Comparison of ENCODE assay signal across 11 cellular contexts in the genomic region with DNA sequence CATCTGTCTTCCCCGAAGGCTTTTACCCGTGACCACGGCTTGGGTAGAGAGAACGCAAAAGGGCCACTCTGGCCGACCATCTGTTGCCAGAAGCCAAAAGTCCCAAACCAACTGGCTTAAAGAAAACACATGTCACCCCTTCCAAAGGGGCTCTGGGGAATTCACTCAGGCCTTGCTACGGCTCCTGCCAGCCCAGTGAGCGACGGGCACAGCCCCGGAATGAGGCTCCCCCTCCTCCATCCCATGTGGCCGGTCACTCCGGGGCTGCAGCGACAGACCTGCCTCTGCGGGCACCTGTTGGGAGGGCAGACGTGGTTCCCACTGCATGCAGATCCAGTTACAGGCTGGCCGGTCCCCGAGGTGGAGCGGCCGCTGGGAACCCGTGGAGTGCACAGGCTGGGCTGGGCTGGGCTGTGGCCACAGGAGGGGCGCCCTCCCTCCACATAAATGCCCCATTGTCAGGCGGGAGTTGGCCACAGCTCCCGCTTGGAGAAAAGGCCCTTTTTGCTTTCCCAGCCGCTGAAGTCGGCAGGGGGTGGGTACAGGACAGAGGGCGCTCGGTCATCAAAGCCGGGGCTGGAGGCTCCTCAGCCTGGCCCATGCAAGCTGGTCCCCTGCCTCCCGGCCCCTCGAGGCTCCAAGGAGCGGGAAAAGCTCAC. TPM values are rescaled to one million over a fixed set of nuclear protein-coding genes. Genes with fewer than 3 reads are reported as not detected.
DNase-seq lines count a peak whose midpoint lies in the region; ATAC-seq and TF ChIP-seq lines count a peak whose summit lies in the region.
"Had no signal": no experiment of that assay in that cellular context is flagged by ENCODE, and none has a peak within 500 bp of the region (broad histone marks: within the 10 kb centered on the region; RNA-seq: fewer than 3 reads in every experiment).

No MANE protein-coding gene starts in this region.

- no peaks in the 10 kb centered on the region for H3K9me2 ChIP-seq in Karpas-422 (replicated peaks; ENCODE audit: insufficient read depth, low read length)

- peak; percentile 15 to 57 (median 32) for ATAC-seq in heart right ventricle

- CTCF ChIA-PET in Calu3 (lab: Charles Lee) = no interaction called here

- H3K4me1 ChIP-seq in heart right ventricle (peaks cover 34 to 98% (median 83%) of the 10 kb centered on the region in 9 donors), Karpas-422 (ENCODE audit: low read length) (no peaks in the 10 kb centered on the region)

- no peaks in the 10 kb centered on the region for H3K4me1 Mint-ChIP-seq in Calu3 (ENCODE audit: low read depth, unreplicated experiment)

- no peak overlapping the region for H3K27ac Mint-ChIP-seq in Calu3 (ENCODE audit: unreplicated experiment)
- H3K27ac Mint-ChIP-seq: activated naive CD8-positive, alpha-beta T cell treated with anti-CD3 and anti-CD28 coated beads for 36 hours had no signal

- H3K4me3 ChIP-seq in heart right ventricle (peak overlapping the region in 5 of 10 donors; percentile 11 to 26 (median 18)), Karpas-422 (ENCODE audit: low read length) (no peak overlapping the region)

- H4K20me1 ChIP-seq in Karpas-422 (ENCODE audit: insufficient read depth, low read depth, low read length) = peaks cover 15% of the 10 kb centered on the region; the same call in 1 of the 2 replicates

- H3K9me3 ChIP-seq in heart right ventricle (no peaks in the 10 kb centered on the region), Karpas-422 (ENCODE audit: low read length) (no peaks in the 10 kb centered on the region)
- H3K9me3 ChIP-seq: Caco-2 had no signal

- DNase-seq in Calu3 (peak; percentile 73), RPMI7951 (ENCODE audit: low read depth) (peak; percentile 29), heart right ventricle (peak in 1 of 2 donors; percentile 57), pons (ENCODE audit: low spot score) (peak; percentile 97), LoVo (ENCODE audit: low spot score) (no peak), Karpas-422 (no peak), ACHN (no peak)
- no peak for DNase-seq in activated CD8-positive, alpha-beta memory T cell treated with anti-CD3 and anti-CD28 coated beads for 24 hours
- DNase-seq: activated naive CD8-positive, alpha-beta T cell treated with anti-CD3 and anti-CD28 coated beads for 36 hours; NCI-H1694 had no signal

- no TSS peak for BruUV-seq in Calu3 (replicated peaks; lab: Mats Ljungman, UMichigan)

- no peak overlapping the region for H3K4me2 ChIP-seq in Karpas-422 (ENCODE audit: low read depth, low read length, poor library complexity, severe bottlenecking)

- TF ChIP-seq CTCF in Calu3 (IDR thresholded peaks at IDR 0.05; ENCODE audit: unreplicated experiment) (no peak), heart right ventricle (IDR thresholded peaks at IDR 0.05) (peak in 2 of 9 donors; percentile 17 to 39)

- in situ Hi-C loops in ACHN (cut with HindIII; ENCODE audit: low pct_ligation_motif_present, low pct_unique_long_range_greater_than_20kb, low sequenced_read_pairs) = no loop called here

- H3K27me3 ChIP-seq in heart right ventricle = no peaks in the 10 kb centered on the region
- no peaks in the 10 kb centered on the region for H3K27me3 ChIP-seq in Karpas-422 (ENCODE audit: low read length)

- H3K36me3 ChIP-seq in heart right ventricle (peaks cover 0 to 38% (median 9%) of the 10 kb centered on the region in 9 donors), Karpas-422 (ENCODE audit: insufficient read depth, low read length) (no peaks in the 10 kb centered on the region)

- intact Hi-C loops in Calu3 (cut with micrococcal nuclease; ENCODE audit: unreplicated experiment) (no loop called here), heart right ventricle (cut with DNase I) (loop anchor here in 1 of 10 donors (5.0 kb wide), 1 partner anchor 39 kb away; no protein-coding TSS in a partner anchor)

- H3K27ac ChIP-seq in heart right ventricle = peak overlapping the region; percentile 8 to 86 (median 78)
- H3K27ac ChIP-seq in Karpas-422 (ENCODE audit: low read length) = no peak overlapping the region

- WGBS in heart right ventricle, 2 donors = 55 to 58% methylated on average over 30 of the region's 30 CpGs

- H3K36me3 Mint-ChIP-seq in Calu3 (ENCODE audit: insufficient read depth, unreplicated experiment) = peaks cover 17% of the 10 kb centered on the region

- no peak overlapping the region for H3K9ac ChIP-seq in Karpas-422 (ENCODE audit: low read length)

- H3K9me3 Mint-ChIP-seq in Calu3 (ENCODE audit: low read depth, unreplicated experiment) = no peaks in the 10 kb centered on the region
- H3K9me3 Mint-ChIP-seq: activated naive CD8-positive, alpha-beta T cell treated with anti-CD3 and anti-CD28 coated beads for 36 hours had no signal

- H2AFZ ChIP-seq in Karpas-422 (ENCODE audit: low read length) = no peak overlapping the region

- H3K79me2 ChIP-seq in Karpas-422 (ENCODE audit: low read length) = no peaks in the 10 kb centered on the region

- peak overlapping the region; percentile 4 for H3K4me3 Mint-ChIP-seq in Calu3 (ENCODE audit: low read depth, unreplicated experiment)
- H3K4me3 Mint-ChIP-seq: activated naive CD8-positive, alpha-beta T cell treated with anti-CD3 and anti-CD28 coated beads for 36 hours had no signal

- H3K27me3 Mint-ChIP-seq in Calu3 (ENCODE audit: unreplicated experiment) = no peaks in the 10 kb centered on the region
- H3K27me3 Mint-ChIP-seq: activated naive CD8-positive, alpha-beta T cell treated with anti-CD3 and anti-CD28 coated beads for 36 hours had no signal

RNA-seq across cellular contexts. Expression of a gene that starts 19.9 kb away (rescaled TPM):
- 11.7 and 17.7 TPM in 2 replicates for total RNA-seq in Calu3 (2022)
- total RNA-seq in RPMI7951 (2014; rRNA removed; shearing (Covaris generic)) = 1.8 and 2.0 TPM in 2 replicates
- 10 to 100 TPM; 12.0 to 27.0 (median 21.8) TPM for total RNA-seq in heart right ventricle
- 10 to 100 TPM in 1 of 2 donors, 1 to 10 TPM in 1; 7.3 to 14.5 TPM for polyA plus RNA-seq in heart right ventricle
- 4.3 and 15.0 TPM in 2 replicates for total RNA-seq in Karpas-422 (2014; rRNA removed; shearing (Covaris generic); ENCODE audit: low replicate concordance)

RNA-seq across cellular contexts. Expression of a gene that starts 43.1 kb away (rescaled TPM):
- total RNA-seq in Calu3 (2022) (48.9 and 49.6 TPM in 2 replicates), heart right ventricle (10 to 100 TPM; 21.9 to 35.9 (median 28.6) TPM)
- total RNA-seq in RPMI7951 (2014; rRNA removed; shearing (Covaris generic)) = 14.5 and 14.8 TPM in 2 replicates
- 10 to 100 TPM; 24.4 to 35.6 TPM for polyA plus RNA-seq in heart right ventricle
- 21.5 and 26.6 TPM in 2 replicates for total RNA-seq in Karpas-422 (2014; rRNA removed; shearing (Covaris generic); ENCODE audit: low replicate concordance)

Comparison
In these comparisons a context has a peak if more than half of its experiments do, and no peak if none do; other contexts are left out.
1. DNase-seq: peak in Calu3 (single experiment), RPMI7951 (single experiment) and pons (single experiment); none in activated CD8-positive, alpha-beta memory T cell treated with anti-CD3 and anti-CD28 coated beads for 24 hours (single experiment), LoVo (single experiment), Karpas-422 (single experiment) and ACHN (single experiment).